In the genomic region with DNA sequence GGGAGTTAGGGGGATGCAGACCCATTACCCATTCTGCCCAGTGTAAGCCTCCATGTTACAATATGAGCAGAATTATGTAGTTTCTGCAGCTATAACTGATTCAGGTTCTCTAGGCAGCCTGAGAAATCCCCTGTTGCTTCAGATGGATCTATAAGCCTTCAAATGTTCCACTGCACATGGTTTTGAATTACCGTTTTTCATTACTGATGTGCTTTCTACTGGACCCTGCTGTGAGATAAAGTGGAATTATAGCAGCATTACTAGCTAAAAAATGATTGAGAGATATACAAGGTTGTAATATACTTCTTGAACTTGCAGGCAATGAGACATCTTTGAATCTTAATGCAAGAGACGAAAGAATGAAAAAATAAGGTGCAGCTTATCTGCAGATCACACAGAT, we compare ENCODE assay signal across 1 cellular context.
TF ChIP-seq lines count a peak whose summit lies in the region.

No MANE protein-coding gene starts in this region.

TF ChIP-seq in SK-N-SH, 30 proteins besides CTCF, POLR2A, EP300 and RAD21 (continued from another document):
- TF ChIP-seq MAX (IDR thresholded peaks at IDR 0.05; ENCODE audit: low read depth) (no peak), USF1 (IDR thresholded peaks at IDR 0.05; ENCODE audit: borderline replicate concordance, low read depth) (no peak), CHD2 (IDR thresholded peaks at IDR 0.05; ENCODE audit: low read length, partially characterized antibody) (no peak), NRF1 (IDR thresholded peaks at IDR 0.05; ENCODE audit: low read depth, low read length) (no peak), JUND (IDR thresholded peaks at IDR 0.05) (no peak), TAF1 (IDR thresholded peaks at IDR 0.05; ENCODE audit: borderline replicate concordance, low read depth, low read length) (no peak), ZBTB33 (IDR thresholded peaks at IDR 0.05; ENCODE audit: borderline replicate concordance, low read depth) (no peak), RFX5 (IDR thresholded peaks at IDR 0.05; ENCODE audit: low read length) (no peak), SIN3A (IDR thresholded peaks at IDR 0.05; ENCODE audit: borderline replicate concordance, low read depth, low read length) (no peak), TEAD4 (IDR thresholded peaks at IDR 0.05; ENCODE audit: borderline replicate concordance, insufficient read depth) (no peak), TCF12 (IDR thresholded peaks at IDR 0.05) (no peak), GABPA (IDR thresholded peaks at IDR 0.05; ENCODE audit: low read depth) (no peak)
